In the genomic region with DNA sequence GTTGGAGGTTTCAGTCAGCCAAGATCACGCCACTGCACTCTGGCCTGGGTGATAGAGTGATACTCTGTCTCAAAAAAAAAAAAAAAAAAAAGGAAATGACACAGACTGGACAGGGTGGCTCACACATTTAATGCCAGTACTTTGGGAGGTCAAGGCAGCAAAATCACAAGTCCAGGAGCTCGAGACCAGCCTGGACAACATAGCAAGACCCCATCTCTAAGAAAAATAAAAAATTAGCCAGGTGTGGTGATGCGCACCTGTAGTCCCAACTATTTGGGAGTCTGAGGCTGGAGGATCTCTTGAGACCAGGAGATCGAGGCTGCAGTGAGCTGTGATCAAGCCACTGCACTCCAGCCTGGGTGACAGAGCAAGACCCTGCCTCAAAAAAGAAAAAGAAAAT, we compare ENCODE assay signal across 12 cellular contexts. TPM values are rescaled to one million over a fixed set of nuclear protein-coding genes. Genes with fewer than 3 reads are reported as not detected.
"Had no signal": no experiment of that assay in that cellular context is flagged by ENCODE, and none has a peak within 500 bp of the region (broad histone marks: within the 10 kb centered on the region; RNA-seq: fewer than 3 reads in every experiment).

No MANE protein-coding gene starts in this region.

- H3K9me3 ChIP-seq: HAP-1 had no signal

- H3K4me2 ChIP-seq: GM23338 had no signal

- H3K27ac Mint-ChIP-seq: GM23338, HFFc6 had no signal

- FAIRE-seq: H1, H54 had no signal

- H3K9me3 Mint-ChIP-seq: HFFc6 had no signal

- ATAC-seq: GM23338, HCT116 had no signal

- H3K36me3 ChIP-seq: HAP-1 had no signal

- H3K9ac ChIP-seq: GM23248 had no signal

- H3K4me3 Mint-ChIP-seq: GM23338, H9, HFFc6 had no signal

- DNase-seq: GM23248, GOT3, H7, H9, HCEC 1CT, HFFc6 had no signal

- H2AFZ ChIP-seq: GM23248, GM23338 had no signal

- H3K4me3 ChIP-seq: GM23248, GM23338, HAP-1 had no signal

- H3K27ac ChIP-seq: GM23248 had no signal

RNA-seq across cellular contexts. Expression of a gene that starts 35.5 kb away (rescaled TPM):
- total RNA-seq: GM23248, H1, H4, H7, H9 had no signal
